In genomic region chrX:153926594-153926862, GRCh38 we compare ENCODE assay signal across 10 cellular contexts. TPM values are rescaled to one million over a fixed set of nuclear protein-coding genes. Genes with fewer than 3 reads are reported as not detected.
DNase-seq lines count a peak whose midpoint lies in the region; ATAC-seq and TF ChIP-seq lines count a peak whose summit lies in the region.
"Had no signal": no experiment of that assay in that cellular context is flagged by ENCODE, and none has a peak within 500 bp of the region (broad histone marks: within the 10 kb centered on the region; RNA-seq: fewer than 3 reads in every experiment).

No MANE protein-coding gene starts in this region.

- H3K9me3 ChIP-seq in esophagus muscularis mucosa (no peaks in the 10 kb centered on the region), psoas muscle (no peaks in the 10 kb centered on the region)
- H3K9me3 ChIP-seq: SJSA1 had no signal

- no peak for TF ChIP-seq EP300 in esophagus muscularis mucosa (IDR thresholded peaks at IDR 0.05)

- TF ChIP-seq CTCF in esophagus muscularis mucosa (IDR thresholded peaks at IDR 0.05) (no peak), psoas muscle (IDR thresholded peaks at IDR 0.05) (no peak)

- H3K27ac ChIP-seq in esophagus muscularis mucosa (replicated peaks in 1 of 4): peak overlapping the region; percentile 88 to 97 (median 96)
- H3K27ac ChIP-seq in psoas muscle: peak overlapping the region; percentile 94
- H3K27ac ChIP-seq: SJSA1 had no signal

- peaks cover 46 to 75% (median 62%) of the 10 kb centered on the region in 4 donors for H3K4me1 ChIP-seq in esophagus muscularis mucosa
- peaks cover 36% of the 10 kb centered on the region for H3K4me1 ChIP-seq in psoas muscle

- H3K36me3 ChIP-seq in esophagus muscularis mucosa (peaks cover 0 to 24% (median 18%) of the 10 kb centered on the region in 4 donors), psoas muscle (ENCODE audit: insufficient read depth in 1 of 2, low read depth in 1 of 2) (peaks cover 3 to 25% of the 10 kb centered on the region in 2 donors)

- peak overlapping the region; percentile 59 to 69 (median 63) for H3K4me3 ChIP-seq in esophagus muscularis mucosa
- peak overlapping the region; percentile 86 for H3K4me3 ChIP-seq in psoas muscle
- H3K4me3 ChIP-seq: SJSA1 had no signal

- no peaks in the 10 kb centered on the region for H3K27me3 ChIP-seq in esophagus muscularis mucosa
- H3K27me3 ChIP-seq in psoas muscle (ENCODE audit: insufficient read depth in 3 of 3, low read length in 2 of 3): no peaks in the 10 kb centered on the region
- H3K27me3 ChIP-seq: SJSA1 had no signal

- intact Hi-C loops in esophagus muscularis mucosa (cut with DNase I) (no loop called here), psoas muscle (cut with DNase I) (no loop called here)

- DNase-seq in NOMO-1 treated with DMSO at 0.1 percent for 48 hours (lab: John Stamatoyannopoulos, UW; ENCODE audit: unreplicated experiment): peak; percentile 57
- no peak for DNase-seq in esophagus muscularis mucosa (ENCODE audit: extremely low spot score)
- no peak for DNase-seq in psoas muscle
- DNase-seq in amniotic stem cell (lab: John Stamatoyannopoulos, UW): no peak
- no peak for DNase-seq in NCI-H1092 (lab: John Stamatoyannopoulos, UW)
- DNase-seq in T-helper 9 cell: no peak
- no peak for DNase-seq in AML-193 (lab: John Stamatoyannopoulos, UW)

- ATAC-seq in GM18505 (IDR thresholded peaks at IDR 0.05; ENCODE audit: unreplicated experiment) (no peak), psoas muscle (no peak)

- WGBS in esophagus muscularis mucosa: 50% methylated on average over 1 of the region's 4 CpGs
- 0 to 24% (median 9%) methylated on average over 1 to 4 of the region's 4 CpGs for WGBS in psoas muscle, 3 donors

- TF ChIP-seq POLR2A in GM18505 (IDR thresholded peaks at IDR 0.05; ENCODE audit: borderline replicate concordance, extremely low read depth, insufficient read depth, insufficient read length) (peak; percentile 63), esophagus muscularis mucosa (IDR thresholded peaks at IDR 0.05; ENCODE audit: low read depth) (no peak)

RNA-seq across cellular contexts. Expression of gene ARHGAP4, which starts 0.5 kb away (rescaled TPM):
- total RNA-seq in esophagus muscularis mucosa (10 to 100 TPM; 15.9 to 22.4 (median 17.7) TPM), psoas muscle (1 to 10 TPM; 5.1 to 8.0 (median 6.4) TPM)
- 1 to 10 TPM; 5.8 to 7.6 (median 6.8) TPM for polyA plus RNA-seq in psoas muscle

RNA-seq across cellular contexts. Expression of gene NAA10, which starts 8.3 kb away (rescaled TPM):
- total RNA-seq in esophagus muscularis mucosa (100 to 1,000 TPM in 2 of 4 donors, 10 to 100 TPM in 2; 89.3 to 106 (median 95.4) TPM), psoas muscle (100 to 1,000 TPM; 105 to 166 (median 115) TPM)
- polyA plus RNA-seq in psoas muscle: 100 to 1,000 TPM; 168 to 203 (median 193) TPM

RNA-seq across cellular contexts. Expression of gene RENBP, which starts 17.9 kb away (rescaled TPM):
- total RNA-seq in esophagus muscularis mucosa (10 to 100 TPM in 1 of 4 donors, 1 to 10 TPM in 3; 8.0 to 12.6 (median 9.1) TPM), psoas muscle (1 to 10 TPM; 2.9 to 4.4 (median 3.6) TPM)
- polyA plus RNA-seq in psoas muscle: 1 to 10 TPM in 2 of 3 donors, under 1 TPM in 1; 0.97 to 1.9 (median 1.4) TPM

RNA-seq across cellular contexts. Expression of gene AVPR2, which starts 22.1 kb away (rescaled TPM):
- total RNA-seq in esophagus muscularis mucosa: 1 to 10 TPM; 1.2 to 7.6 (median 4.5) TPM
- total RNA-seq in psoas muscle: 1 to 10 TPM; 1.3 to 4.8 (median 2.0) TPM
- 1 to 10 TPM; 1.4 to 3.2 (median 2.5) TPM for polyA plus RNA-seq in psoas muscle
- total RNA-seq: fibroblast of lung, SJSA1 had no signal
- polyA plus RNA-seq: fibroblast of lung had no signal

RNA-seq across cellular contexts. Expression of gene L1CAM, which starts 40.6 kb away (rescaled TPM):
- 10 to 100 TPM; 22.4 to 47.9 (median 30.0) TPM for total RNA-seq in esophagus muscularis mucosa
- total RNA-seq in psoas muscle: 1 to 10 TPM in 2 of 4 donors, under 1 TPM in 2; 0.22 to 1.5 (median 0.90) TPM
- under 1 TPM; 0.36 to 0.46 (median 0.39) TPM for polyA plus RNA-seq in psoas muscle
